1 cellular context compared by ENCODE assay signal in the genomic region with DNA sequence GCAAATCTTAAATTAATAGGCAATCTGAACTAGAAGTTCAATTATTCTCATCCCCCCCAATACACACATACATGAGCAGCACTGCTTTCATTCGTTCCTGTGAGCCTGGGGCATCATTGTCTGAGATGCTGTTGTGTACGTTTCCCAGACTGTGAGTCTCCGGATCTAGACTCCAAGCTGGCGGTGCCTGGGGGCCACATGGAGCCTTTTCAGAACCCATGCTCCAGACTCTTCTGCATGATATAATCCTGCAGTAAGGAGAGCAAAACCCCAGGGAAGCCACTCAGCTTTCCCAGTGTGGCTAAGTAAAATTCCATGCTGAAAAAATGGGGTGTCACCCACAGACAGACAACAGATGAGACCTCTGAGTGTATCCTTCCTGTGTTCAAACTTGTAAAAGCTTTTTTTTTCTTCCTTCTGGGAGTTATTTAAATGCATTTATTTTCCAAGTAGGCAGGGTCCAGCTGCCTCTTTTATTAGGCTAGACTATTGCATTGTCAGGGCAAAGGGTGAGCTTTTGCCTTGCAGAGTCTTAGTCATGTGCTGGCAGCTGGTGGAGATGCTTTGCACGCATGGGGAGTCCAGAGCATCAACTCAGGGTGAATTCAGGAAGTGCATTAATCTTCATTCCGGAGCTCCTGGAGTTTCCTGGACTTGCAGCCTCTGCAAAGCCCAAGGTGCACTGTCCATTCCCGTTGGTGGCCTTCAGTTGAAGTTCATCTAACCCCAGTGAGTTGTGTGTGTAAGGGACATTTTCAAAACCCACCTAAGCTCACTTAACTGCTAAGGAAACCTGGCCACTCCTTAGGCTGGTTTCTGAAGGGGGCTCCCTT.
A peak's percentile ranks its signal among the peaks of the same experiment; 100 is the strongest.
TF ChIP-seq lines count a peak whose summit lies in the region.

No MANE protein-coding gene starts in this region.

TF ChIP-seq in IMR-90, 13 proteins besides CTCF, POLR2A, EP300 and RAD21 (continued from another document):
- TF ChIP-seq FOS (IDR thresholded peaks at IDR 0.05; ENCODE audit: low read depth, low read length) (peak; percentile 54; the same call in 1 of the 2 replicates), RCOR1 (IDR thresholded peaks at IDR 0.05; ENCODE audit: insufficient replicate concordance, low read length) (no peak), BHLHE40 (IDR thresholded peaks at IDR 0.05; ENCODE audit: low read depth, low read length) (peak; percentile 63; the same call in 1 of the 2 replicates)
TF ChIP-seq in IMR-90: peak in this region for 3.
